In the genomic region with DNA sequence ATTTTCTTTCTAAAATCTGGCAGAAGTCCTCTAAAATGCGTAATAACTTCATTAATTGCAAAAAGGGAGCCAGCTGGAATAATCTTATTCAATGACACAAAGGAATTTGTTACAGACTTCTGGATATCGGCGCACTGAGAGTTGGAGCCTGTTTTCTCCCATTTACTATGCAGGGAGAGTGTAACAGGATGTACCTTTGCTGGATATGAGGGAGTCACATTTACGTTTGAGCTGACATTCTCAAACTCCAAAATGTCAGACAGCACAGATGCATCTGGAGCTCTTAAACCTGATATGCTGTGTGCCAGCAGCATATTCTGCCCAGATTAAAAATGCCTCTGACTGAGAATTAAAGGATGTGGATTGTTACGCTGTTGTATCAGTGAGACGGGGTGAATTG, we compare ENCODE assay signal across 1 cellular context.
TF ChIP-seq lines count a peak whose summit lies in the region.

No MANE protein-coding gene starts in this region.

TF ChIP-seq in HepG2, 621 proteins besides CTCF, POLR2A, EP300 and RAD21 (continued from another document):
- TF ChIP-seq ZBTB25 (CRISPR knock-in tag; IDR thresholded peaks at IDR 0.05) (no peak), RBM22 (optimal IDR thresholded peaks at IDR 0.05; ENCODE audit: low read length) (no peak), AHDC1 (CRISPR knock-in tag; IDR thresholded peaks at IDR 0.05; ENCODE audit: borderline replicate concordance) (no peak), GATAD1 (CRISPR knock-in tag; IDR thresholded peaks at IDR 0.05) (no peak), ZNF503 (CRISPR knock-in tag; IDR thresholded peaks at IDR 0.05) (no peak), ERF (CRISPR knock-in tag; IDR thresholded peaks at IDR 0.05) (no peak), JUN (CRISPR knock-in tag; IDR thresholded peaks at IDR 0.05) (no peak), ZNF562 (CRISPR knock-in tag; IDR thresholded peaks at IDR 0.05; ENCODE audit: borderline replicate concordance) (no peak), ZNF780A (CRISPR knock-in tag; IDR thresholded peaks at IDR 0.05) (no peak), CHD2 (IDR thresholded peaks at IDR 0.05; ENCODE audit: low read depth, low read length) (no peak), RBFOX2 (IDR thresholded peaks at IDR 0.05; ENCODE audit: low read depth, low read length) (no peak), POLR2G (IDR thresholded peaks at IDR 0.05; ENCODE audit: low read depth, low read length) (no peak)
- TF ChIP-seq, protein P1, sequence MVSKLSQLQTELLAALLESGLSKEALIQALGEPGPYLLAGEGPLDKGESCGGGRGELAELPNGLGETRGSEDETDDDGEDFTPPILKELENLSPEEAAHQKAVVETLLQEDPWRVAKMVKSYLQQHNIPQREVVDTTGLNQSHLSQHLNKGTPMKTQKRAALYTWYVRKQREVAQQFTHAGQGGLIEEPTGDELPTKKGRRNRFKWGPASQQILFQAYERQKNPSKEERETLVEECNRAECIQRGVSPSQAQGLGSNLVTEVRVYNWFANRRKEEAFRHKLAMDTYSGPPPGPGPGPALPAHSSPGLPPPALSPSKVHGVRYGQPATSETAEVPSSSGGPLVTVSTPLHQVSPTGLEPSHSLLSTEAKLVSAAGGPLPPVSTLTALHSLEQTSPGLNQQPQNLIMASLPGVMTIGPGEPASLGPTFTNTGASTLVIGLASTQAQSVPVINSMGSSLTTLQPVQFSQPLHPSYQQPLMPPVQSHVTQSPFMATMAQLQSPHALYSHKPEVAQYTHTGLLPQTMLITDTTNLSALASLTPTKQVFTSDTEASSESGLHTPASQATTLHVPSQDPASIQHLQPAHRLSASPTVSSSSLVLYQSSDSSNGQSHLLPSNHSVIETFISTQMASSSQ (IDR thresholded peaks at IDR 0.05; ENCODE audit: low read depth): no peak
- TF ChIP-seq, protein P1 (CRISPR knock-in tag; IDR thresholded peaks at IDR 0.05; ENCODE audit: borderline replicate concordance): no peak
- TF ChIP-seq, protein P2, sequence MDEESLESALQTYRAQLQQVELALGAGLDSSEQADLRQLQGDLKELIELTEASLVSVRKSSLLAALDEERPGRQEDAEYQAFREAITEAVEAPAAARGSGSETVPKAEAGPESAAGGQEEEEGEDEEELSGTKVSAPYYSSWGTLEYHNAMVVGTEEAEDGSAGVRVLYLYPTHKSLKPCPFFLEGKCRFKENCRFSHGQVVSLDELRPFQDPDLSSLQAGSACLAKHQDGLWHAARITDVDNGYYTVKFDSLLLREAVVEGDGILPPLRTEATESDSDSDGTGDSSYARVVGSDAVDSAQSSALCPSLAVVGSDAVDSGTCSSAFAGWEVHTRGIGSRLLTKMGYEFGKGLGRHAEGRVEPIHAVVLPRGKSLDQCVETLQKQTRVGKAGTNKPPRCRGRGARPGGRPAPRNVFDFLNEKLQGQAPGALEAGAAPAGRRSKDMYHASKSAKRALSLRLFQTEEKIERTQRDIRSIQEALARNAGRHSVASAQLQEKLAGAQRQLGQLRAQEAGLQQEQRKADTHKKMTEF (CRISPR knock-in tag; IDR thresholded peaks at IDR 0.05): no peak
TF ChIP-seq in HepG2: peak in this region for 0.
